8 cellular contexts compared by ENCODE assay signal in the genomic region with DNA sequence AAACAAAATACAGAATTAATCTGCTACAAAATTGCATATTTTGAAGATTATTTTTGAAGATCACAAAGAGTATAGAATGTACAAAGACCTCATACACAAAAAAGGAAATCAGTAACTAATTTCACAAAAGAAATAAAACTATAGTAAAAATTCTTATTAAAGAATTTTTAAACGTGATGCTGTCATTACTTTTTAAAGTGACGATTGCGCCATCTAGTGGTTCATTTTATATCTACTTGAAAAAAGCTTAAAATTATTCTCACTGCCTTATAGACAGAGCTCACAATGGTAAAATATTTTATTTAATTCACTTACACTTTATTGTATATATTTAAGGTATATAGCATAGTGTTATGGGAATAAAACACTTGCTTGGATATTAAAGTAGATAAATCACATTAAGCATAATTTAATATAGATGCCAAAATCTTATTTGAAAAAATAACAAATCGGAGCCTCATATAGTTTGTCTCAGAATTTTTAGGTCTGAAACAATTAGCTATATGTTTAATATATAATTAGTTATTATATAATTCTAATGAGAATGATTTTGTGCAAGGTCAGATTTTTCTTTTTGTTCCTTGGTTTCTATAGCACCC.
DNase-seq lines count a peak whose midpoint lies in the region; ATAC-seq, FAIRE-seq and TF ChIP-seq lines count a peak whose summit lies in the region.

No MANE protein-coding gene starts in this region.

- H3K27me3 ChIP-seq in fibroblast of lung (ENCODE audit: control insufficient read depth, insufficient read depth, low read length): no peaks in the 10 kb centered on the region

- no peaks in the 10 kb centered on the region for H3K9me3 ChIP-seq in fibroblast of lung (ENCODE audit: control insufficient read depth, insufficient read depth, low read depth, low read length)

- H2AFZ ChIP-seq in fibroblast of lung (ENCODE audit: low read length): no peak overlapping the region

- in situ Hi-C loops in KBM-7 (cut with MboI; ENCODE audit: low pct_unique_long_range_greater_than_20kb, low sequenced_read_pairs): no loop called here

- no peak overlapping the region for H3K9ac ChIP-seq in fibroblast of lung (ENCODE audit: insufficient read depth, low read length)

- no peaks in the 10 kb centered on the region for H4K20me1 ChIP-seq in fibroblast of lung (ENCODE audit: control insufficient read depth, extremely low read depth, insufficient read depth, low read length)

- no peak for FAIRE-seq in urothelium cell line (lab: Jason Lieb, UNC)

- no peak overlapping the region for H3K4me2 ChIP-seq in fibroblast of lung (ENCODE audit: extremely low read depth, insufficient read depth, low read length)

- H3K27ac ChIP-seq in fibroblast of lung (ENCODE audit: insufficient read depth, low read length): no peak overlapping the region

- no peaks in the 10 kb centered on the region for H3K4me1 ChIP-seq in fibroblast of lung (ENCODE audit: control insufficient read depth, extremely low read depth, insufficient read depth, low read length)

- H3K4me3 ChIP-seq in fibroblast of lung (replicated peaks in 1 of 4; ENCODE audit: control extremely low read depth in 1 of 4, insufficient read depth in 1 of 4, low read depth in 3 of 4, low read length in 4 of 4) (no peak overlapping the region), retinal pigment epithelial cell (ENCODE audit: low read length) (no peak overlapping the region)

- TF ChIP-seq CTCF in fibroblast of lung (conservative IDR thresholded peaks at IDR 0.05 in 1 of 2, IDR thresholded peaks at IDR 0.05 in 1 of 2; ENCODE audit: low read depth in 1 of 2, low read length in 2 of 2) (peak in 1 of 2 donors; percentile 22), retinal pigment epithelial cell (conservative IDR thresholded peaks at IDR 0.05; ENCODE audit: low read depth, low read length) (peak; percentile 27)

- H3K79me2 ChIP-seq in fibroblast of lung (ENCODE audit: control insufficient read depth, insufficient read depth, low read length): no peaks in the 10 kb centered on the region

- DNase-seq in EH (ENCODE audit: low read depth): peak; percentile 51
- DNase-seq in KBM-7: peak; percentile 76
- DNase-seq in RPMI8226: peak; percentile 61
- peak; percentile 18 to 69 for DNase-seq in fibroblast of lung (ENCODE audit: low read depth in 2 of 2)
- DNase-seq in retinal pigment epithelial cell (ENCODE audit: low read depth): no peak
- no peak for DNase-seq in nucleus accumbens (lab: John Stamatoyannopoulos, UW)
- no peak for DNase-seq in urothelium cell line (ENCODE audit: low spot score)

- ATAC-seq in GM18519 (IDR thresholded peaks at IDR 0.05; ENCODE audit: low FRiP score, unreplicated experiment): no peak

- no peaks in the 10 kb centered on the region for H3K36me3 ChIP-seq in fibroblast of lung (ENCODE audit: control insufficient read depth, insufficient read depth, low read length)

Comparison
In these comparisons a context has a peak if more than half of its experiments do, and no peak if none do; other contexts are left out.
1. DNase-seq: peak in EH (single experiment), KBM-7 (single experiment), RPMI8226 (single experiment) and fibroblast of lung (2 of 2); none in retinal pigment epithelial cell (single experiment), nucleus accumbens (0 of 56) and urothelium cell line (single experiment).